8 cellular contexts compared by ENCODE assay signal in genomic region chrX:51614353-51614752, GRCh38. TPM values are rescaled to one million over a fixed set of nuclear protein-coding genes. Genes with fewer than 3 reads are reported as not detected.
DNase-seq lines count a peak whose midpoint lies in the region; ATAC-seq, FAIRE-seq and TF ChIP-seq lines count a peak whose summit lies in the region.

No MANE protein-coding gene starts in this region.

- peaks cover 13% of the 10 kb centered on the region for H3K4me1 Mint-ChIP-seq in WTC11

- H3K36me3 Mint-ChIP-seq in WTC11, result no peaks in the 10 kb centered on the region

- no peak for DNase-seq in heart right ventricle
- no peak for DNase-seq in left cardiac atrium
- DNase-seq in LHCN-M2 (ENCODE audit: low read depth), result peak; percentile 31
- DNase-seq in WTC11 (ENCODE audit: low spot score), result no peak
- no peak for DNase-seq in kidney

- POLR2A ChIA-PET in WTC11 (lab: Charles Lee), result no interaction called here

- H3K27me3 Mint-ChIP-seq in WTC11 (ENCODE audit: low read depth), result peaks cover 20% of the 10 kb centered on the region

- ATAC-seq in heart right ventricle, result no peak
- ATAC-seq in left cardiac atrium, result no peak
- ATAC-seq in WTC11, result peak; percentile 50
- no peak for ATAC-seq in GM19324 (IDR thresholded peaks at IDR 0.05; ENCODE audit: low FRiP score, unreplicated experiment)
- ATAC-seq in HG03457 (IDR thresholded peaks at IDR 0.05; ENCODE audit: unreplicated experiment), result no peak
- no peak for ATAC-seq in GM18505 (IDR thresholded peaks at IDR 0.05; ENCODE audit: unreplicated experiment)

- no peaks in the 10 kb centered on the region for H3K4me1 ChIP-seq in heart right ventricle
- H3K4me1 ChIP-seq in kidney (ENCODE audit: control insufficient read depth in 1 of 2, insufficient read depth in 1 of 2, low read depth in 1 of 2, low read length in 2 of 2), result no peaks in the 10 kb centered on the region

- no peak overlapping the region for H3K9ac ChIP-seq in kidney (ENCODE audit: low read length in 2 of 2)

- no peak overlapping the region for H3K27ac Mint-ChIP-seq in WTC11

- peaks cover 0 to 89% (median 13%) of the 10 kb centered on the region in 7 donors for H3K27me3 ChIP-seq in heart right ventricle

- CTCF ChIA-PET in WTC11 (lab: Charles Lee), result interaction anchor here (0.7 to 1.0 kb wide), 5 partner anchors 18 to 648 kb away, joined by 3 to 4 read pairs (median 3); no protein-coding TSS in a partner anchor

- TF ChIP-seq CTCF in heart right ventricle (IDR thresholded peaks at IDR 0.05), result peak; percentile 22 to 58 (median 47)
- 0 out of 2 replicates have a peak, but pooled peaks have one; percentile 24 for TF ChIP-seq CTCF in WTC11 (IDR thresholded peaks at IDR 0.05)
- TF ChIP-seq CTCF in kidney (IDR thresholded peaks at IDR 0.05; ENCODE audit: borderline replicate concordance, extremely low read depth, insufficient read depth), result peak; percentile 22

- intact Hi-C loops in heart right ventricle (cut with DNase I) (no loop called here), left cardiac atrium (cut with DNase I) (no loop called here), kidney (cut with DNase I) (no loop called here)

- no peak for TF ChIP-seq POLR2A in GM18505 (IDR thresholded peaks at IDR 0.05; ENCODE audit: borderline replicate concordance, extremely low read depth, insufficient read depth, insufficient read length)

- 4 to 7% methylated on average over 6 of the region's 6 CpGs for WGBS in heart right ventricle, 2 donors

- H3K9me3 Mint-ChIP-seq in WTC11, result peaks cover 6% of the 10 kb centered on the region; the same call in 1 of the 2 replicates

- H3K4me3 ChIP-seq in heart right ventricle (no peak overlapping the region), kidney (ENCODE audit: low read length in 2 of 2) (no peak overlapping the region)

- H3K36me3 ChIP-seq in heart right ventricle (no peaks in the 10 kb centered on the region), kidney (ENCODE audit: control insufficient read depth in 1 of 2, insufficient read depth in 2 of 2, low read length in 2 of 2) (no peaks in the 10 kb centered on the region)

- H3K27ac ChIP-seq in heart right ventricle, result no peak overlapping the region
- H3K27ac ChIP-seq in kidney (ENCODE audit: low read depth in 2 of 2, low read length in 2 of 2), result no peak overlapping the region

- H3K9me3 ChIP-seq in heart right ventricle, result no peaks in the 10 kb centered on the region
- H3K9me3 ChIP-seq in kidney (ENCODE audit: control insufficient read depth in 1 of 2, low read length in 2 of 2), result no peaks in the 10 kb centered on the region

- no peak for FAIRE-seq in kidney (lab: Jason Lieb, UNC)

- H3K4me3 Mint-ChIP-seq in WTC11, result no peak overlapping the region

TF ChIP-seq in WTC11, 78 proteins besides CTCF, POLR2A, EP300 and RAD21:
- TF ChIP-seq KAT7 (CRISPR knock-in tag; IDR thresholded peaks at IDR 0.05; ENCODE audit: borderline replicate concordance) (no peak), TP53 (CRISPR knock-in tag; IDR thresholded peaks at IDR 0.05) (no peak), E2F5 (CRISPR knock-in tag; IDR thresholded peaks at IDR 0.05) (no peak), PRRX2 (CRISPR knock-in tag; IDR thresholded peaks at IDR 0.05) (no peak), EMX1 (CRISPR knock-in tag; IDR thresholded peaks at IDR 0.05) (no peak), MLX (CRISPR knock-in tag; IDR thresholded peaks at IDR 0.05) (no peak), SP1 (CRISPR knock-in tag; conservative IDR thresholded peaks at IDR 0.05) (no peak), E2F1 (CRISPR knock-in tag; IDR thresholded peaks at IDR 0.05) (no peak), ZNF219 (CRISPR knock-in tag; IDR thresholded peaks at IDR 0.05; ENCODE audit: borderline replicate concordance) (no peak), MYBL2 (CRISPR knock-in tag; IDR thresholded peaks at IDR 0.05) (no peak)

RNA-seq across cellular contexts. Expression of gene CENPVL3, which starts 4.4 kb away (rescaled TPM):
- total RNA-seq in heart right ventricle (not detected), left cardiac atrium (not detected), LHCN-M2 (2014; rRNA removed) (0.06 TPM in 2 replicates), WTC11 (2021) (3.3 to 4.9 TPM (median 4.4 TPM) in 3 replicates), kidney (not detected)
- polyA plus RNA-seq in heart right ventricle (not detected), kidney (ENCODE audit: insufficient read depth, low read depth, low replicate concordance) (not detected)
- not detected for polyA plus RNA-seq in LHCN-M2 (2012)
